21 cellular contexts compared by ENCODE assay signal in genomic region chr7:30932562-30932961, GRCh38. TPM values are rescaled to one million over a fixed set of nuclear protein-coding genes. Genes with fewer than 3 reads are reported as not detected.
DNase-seq lines count a peak whose midpoint lies in the region; ATAC-seq and TF ChIP-seq lines count a peak whose summit lies in the region.
"Had no signal": no experiment of that assay in that cellular context is flagged by ENCODE, and none has a peak within 500 bp of the region (broad histone marks: within the 10 kb centered on the region; RNA-seq: fewer than 3 reads in every experiment).

No MANE protein-coding gene starts in this region.

- H3K4me3 Mint-ChIP-seq in CD14-positive monocyte = no peak overlapping the region
- H3K4me3 Mint-ChIP-seq in T-cell = no peak overlapping the region
- H3K4me3 Mint-ChIP-seq: central memory CD8-positive, alpha-beta T cell; HFFc6 had no signal

- H2BK15ac ChIP-seq in neuronal stem cell (ENCODE audit: low read length) = peak overlapping the region; percentile 38

- H3K4me2 ChIP-seq in neuronal stem cell (ENCODE audit: insufficient read depth, low read length, poor library complexity, severe bottlenecking) = no peak overlapping the region

- ATAC-seq in GM21576 (IDR thresholded peaks at IDR 0.05; ENCODE audit: unreplicated experiment) = no peak
- no peak for ATAC-seq in T-cell (replicated peaks in 1 of 4)
- ATAC-seq: right cardiac atrium had no signal

- no peaks in the 10 kb centered on the region for H3K79me1 ChIP-seq in neuronal stem cell (ENCODE audit: low read depth, low read length)

- no peak overlapping the region for H3K4me3 ChIP-seq in neuronal stem cell (ENCODE audit: low read length in 2 of 2)

- H3K9ac ChIP-seq in neuronal stem cell (ENCODE audit: low read depth, low read length, poor library complexity) = no peak overlapping the region

- H3K36me3 Mint-ChIP-seq in CD14-positive monocyte = no peaks in the 10 kb centered on the region
- H3K36me3 Mint-ChIP-seq in T-cell = no peaks in the 10 kb centered on the region

- peaks cover 0 to 14% (median 0%) of the 10 kb centered on the region in 3 experiments for H3K27me3 ChIP-seq in neuronal stem cell (ENCODE audit: control insufficient read depth in 3 of 3, insufficient read depth in 3 of 3, low read depth in 1 of 3, low read length in 3 of 3)

- H3K18ac ChIP-seq in neuronal stem cell (ENCODE audit: low read length) = peak overlapping the region; percentile 74

- H3K27ac Mint-ChIP-seq in CD14-positive monocyte = no peak overlapping the region
- H3K27ac Mint-ChIP-seq in T-cell = no peak overlapping the region
- H3K27ac Mint-ChIP-seq: HFFc6 had no signal

- peak overlapping the region; percentile 43 for H2BK5ac ChIP-seq in neuronal stem cell (ENCODE audit: low read length)

- POLR2A ChIA-PET in T-cell (lab: Charles Lee) = no interaction called here

- H2BK120ac ChIP-seq in neuronal stem cell (ENCODE audit: low read depth, low read length) = peak overlapping the region; percentile 30

- H3K4me1 Mint-ChIP-seq in CD14-positive monocyte (no peaks in the 10 kb centered on the region), T-cell (no peaks in the 10 kb centered on the region)
- H3K4me1 Mint-ChIP-seq: central memory CD8-positive, alpha-beta T cell had no signal

- intact Hi-C loops in CD14-positive monocyte (cut with micrococcal nuclease) = no loop called here

- no peak overlapping the region for H2AFZ ChIP-seq in neuronal stem cell (ENCODE audit: low read length)

- no peak overlapping the region for H3K14ac ChIP-seq in neuronal stem cell (ENCODE audit: low read length)

- H3K36me3 ChIP-seq in neuronal stem cell (replicated peaks in 1 of 2; ENCODE audit: control insufficient read depth in 2 of 2, insufficient read depth in 2 of 2, low read length in 2 of 2) = no peaks in the 10 kb centered on the region

- H2AK5ac ChIP-seq in neuronal stem cell (ENCODE audit: low read depth, low read length) = peak overlapping the region; percentile 69

- H3K23ac ChIP-seq in neuronal stem cell (ENCODE audit: low read depth, low read length, poor library complexity) = no peak overlapping the region

- DNase-seq in CD14-positive monocyte (ENCODE audit: low spot score) (peak; percentile 28), HuH-7 (ENCODE audit: low spot score) (peak; percentile 2), islet precursor cell (peak; percentile 40), neuronal stem cell (ENCODE audit: low spot score) (no peak), NCI-H2029 treated with DMSO at 0.1 percent for 48 hours (lab: John Stamatoyannopoulos, UW) (no peak), T-cell (no peak), amygdala (lab: John Stamatoyannopoulos, UW) (no peak)
- DNase-seq: ACHN; activated gamma-delta T cell; C1 segment of cervical spinal cord; HFFc6; hypothalamus; NCI-H524 treated with DMSO at 0.1 percent for 48 hours; stimulated activated CD4-positive, alpha-beta T cell treated with anti-CD3 and anti-CD28 coated beads, Interleukin-15, amount 100 ng/mL, for 24 hours; substantia nigra had no signal

- H3K4me1 ChIP-seq in neuronal stem cell (ENCODE audit: control insufficient read depth in 2 of 2, insufficient read depth in 1 of 2, low read depth in 1 of 2, low read length in 2 of 2) = peaks cover 0 to 11% of the 10 kb centered on the region in 2 donors
- H3K4me1 ChIP-seq: foreskin keratinocyte had no signal

- no peak overlapping the region for H3K4ac ChIP-seq in neuronal stem cell (ENCODE audit: low read length)

- WGBS in neuronal stem cell (ENCODE audit: extremely low coverage in 2 of 2, insufficient read length in 2 of 2, insufficient replicate concordance in 1 of 2), 2 donors = no CpG with 5 or more reads among the region's 6 CpGs

- peak overlapping the region; percentile 82 for H4K91ac ChIP-seq in neuronal stem cell (ENCODE audit: low read depth, low read length, poor library complexity)

- H3K9me3 ChIP-seq in neuronal stem cell (replicated peaks in 1 of 2; ENCODE audit: control insufficient read depth in 2 of 2, insufficient read depth in 1 of 2, low read depth in 1 of 2, low read length in 2 of 2) = no peaks in the 10 kb centered on the region

- H2BK12ac ChIP-seq in neuronal stem cell (ENCODE audit: low read length) = peak overlapping the region; percentile 30

- H3K27me3 Mint-ChIP-seq in CD14-positive monocyte (ENCODE audit: low read depth in 3 of 3) (peaks cover 2 to 8% (median 6%) of the 10 kb centered on the region in 3 donors), T-cell (peaks cover 5 to 8% of the 10 kb centered on the region in 2 donors)

- H4K8ac ChIP-seq in neuronal stem cell (ENCODE audit: low read depth, low read length) = peak overlapping the region; percentile 70

- no peak for TF ChIP-seq CTCF in CD14-positive monocyte (IDR thresholded peaks at IDR 0.05)

- CTCF ChIA-PET in T-cell (lab: Charles Lee) = no interaction called here

- peaks cover 0 to 6% (median 2%) of the 10 kb centered on the region in 7 donors for H3K9me3 Mint-ChIP-seq in CD14-positive monocyte
- no peaks in the 10 kb centered on the region for H3K9me3 Mint-ChIP-seq in T-cell
- H3K9me3 Mint-ChIP-seq: central memory CD8-positive, alpha-beta T cell; HFFc6 had no signal

- H3K27ac ChIP-seq in neuronal stem cell (replicated peaks; ENCODE audit: low read length) = no peak overlapping the region
- H3K27ac ChIP-seq: foreskin keratinocyte had no signal

RNA-seq across cellular contexts. Expression of gene AQP1, which starts 20.9 kb away (rescaled TPM):
- not detected for polyA plus RNA-seq in CD14-positive monocyte
- 0.47 TPM for polyA plus RNA-seq in neuronal stem cell (2013, experiment 1 of 2)
- 0.46 TPM for polyA plus RNA-seq in neuronal stem cell (2013, experiment 2 of 2)
- total RNA-seq in T-cell = 1 to 10 TPM in 2 of 5 donors, under 1 TPM in 3; 0.13 to 1.9 (median 0.79) TPM
- total RNA-seq: foreskin keratinocyte, G401 had no signal

RNA-seq across cellular contexts. Expression of gene GHRHR, which starts 31.2 kb away (rescaled TPM):
- not detected for polyA plus RNA-seq in CD14-positive monocyte
- 0.39 TPM for polyA plus RNA-seq in neuronal stem cell (2013, experiment 1 of 2)
- 0.08 TPM for polyA plus RNA-seq in neuronal stem cell (2013, experiment 2 of 2)
- not detected for total RNA-seq in T-cell
- total RNA-seq: epithelial cell of proximal tubule, foreskin keratinocyte, G401, HFFc6, right cardiac atrium had no signal
- polyA plus RNA-seq: foreskin keratinocyte, right cardiac atrium had no signal

Comparison
In these comparisons a context has a peak if more than half of its experiments do, and no peak if none do; other contexts are left out.
1. DNase-seq: peak in CD14-positive monocyte (single experiment), HuH-7 (single experiment) and islet precursor cell (single experiment); none in neuronal stem cell (single experiment), NCI-H2029 treated with DMSO at 0.1 percent for 48 hours (single experiment), T-cell (0 of 34) and amygdala (0 of 56).